8 cellular contexts compared by ENCODE assay signal in the genomic region with DNA sequence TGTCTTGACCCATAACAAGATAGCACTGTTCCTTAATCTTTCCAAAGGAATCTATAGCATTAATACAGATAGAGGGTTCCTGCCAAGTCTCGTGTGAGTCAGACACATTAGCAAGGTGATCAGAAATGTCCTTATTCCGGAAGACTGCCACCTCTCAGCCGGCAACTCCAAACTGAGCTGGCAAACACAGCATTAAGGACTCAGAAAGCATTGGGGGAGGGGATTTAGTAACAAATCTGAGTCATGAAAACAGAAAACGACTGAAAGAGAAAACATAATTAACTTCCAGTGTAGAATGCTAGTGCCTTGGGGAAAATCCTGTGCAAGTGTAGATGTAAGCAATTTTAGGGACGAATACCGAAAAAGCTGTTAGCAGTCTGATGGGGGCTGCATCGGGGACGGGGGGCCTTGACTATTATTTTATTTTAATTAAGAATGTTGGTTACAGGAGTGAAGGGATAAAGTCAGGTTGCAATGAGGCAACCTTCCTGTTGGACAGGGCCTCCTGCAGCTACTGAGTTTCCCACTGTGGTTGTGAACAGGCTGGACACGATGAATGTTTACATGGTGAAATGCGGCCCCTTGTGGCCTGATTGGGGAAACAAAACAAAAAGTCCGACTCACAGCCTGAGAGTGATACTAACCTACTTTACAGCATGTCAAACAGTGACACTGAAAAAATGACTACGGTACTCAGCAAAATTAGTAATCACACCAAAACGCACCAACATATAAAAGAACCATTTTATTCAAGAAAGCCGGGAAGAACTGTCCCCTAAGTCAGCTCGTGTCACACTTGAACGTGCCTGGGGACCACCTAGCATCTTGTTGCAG. TPM values are rescaled to one million over a fixed set of nuclear protein-coding genes. Genes with fewer than 3 reads are reported as not detected.
DNase-seq lines count a peak whose midpoint lies in the region; ATAC-seq and TF ChIP-seq lines count a peak whose summit lies in the region.

No MANE protein-coding gene starts in this region.

- ATAC-seq in left lobe of liver, result peak; percentile 99
- ATAC-seq in stimulated activated memory B cell treated with anti-CD40 and anti-IgM and Interleukin-4, amounts not matched to agents 10 μg/mL and 1 μg/mL and 100 μg/mL, for 72 hours, result peak; percentile 70

- H3K9me3 Mint-ChIP-seq in activated CD4-positive, alpha-beta T cell treated with anti-CD3 and anti-CD28 coated beads, Interleukin-2, amount 10 ng/mL, durations not matched to agents 24 days and 14 days, result no peaks in the 10 kb centered on the region
- H3K9me3 Mint-ChIP-seq in HFFc6, result no peaks in the 10 kb centered on the region
- H3K9me3 Mint-ChIP-seq in stimulated activated memory B cell treated with anti-CD40 and anti-IgM and Interleukin-4, amounts not matched to agents 10 μg/mL and 1 μg/mL and 100 μg/mL, for 72 hours, result no peaks in the 10 kb centered on the region

- H3K4me3 ChIP-seq in choroid plexus epithelial cell (ENCODE audit: low read depth, low read length), result no peak overlapping the region

- H3K27me3 Mint-ChIP-seq in activated CD4-positive, alpha-beta T cell treated with anti-CD3 and anti-CD28 coated beads, Interleukin-2, amount 10 ng/mL, durations not matched to agents 24 days and 14 days, result peaks cover 6% of the 10 kb centered on the region
- peaks cover 2% of the 10 kb centered on the region for H3K27me3 Mint-ChIP-seq in HFFc6 (ENCODE audit: insufficient read depth)
- H3K27me3 Mint-ChIP-seq in stimulated activated memory B cell treated with anti-CD40 and anti-IgM and Interleukin-4, amounts not matched to agents 10 μg/mL and 1 μg/mL and 100 μg/mL, for 72 hours, result peaks cover 27% of the 10 kb centered on the region

- peak; percentile 78 for DNase-seq in activated CD4-positive, alpha-beta T cell treated with anti-CD3 and anti-CD28 coated beads, Interleukin-2, amount 10 ng/mL, durations not matched to agents 24 days and 14 days
- DNase-seq in activated CD4-positive, alpha-beta T cell treated with anti-CD3 and anti-CD28 coated beads for 4 hours, result no peak
- DNase-seq in HFFc6, result peak; percentile 80
- DNase-seq in NCI-H1436 treated with DMSO at 0.1 percent for 48 hours (lab: John Stamatoyannopoulos, UW), result peak; percentile 2
- DNase-seq in SKM-1 (lab: John Stamatoyannopoulos, UW; ENCODE audit: unreplicated experiment), result peak; percentile 47
- DNase-seq in choroid plexus epithelial cell (ENCODE audit: low read depth), result peak; percentile 94
- peak; percentile 68 for DNase-seq in left lobe of liver (ENCODE audit: low spot score)

- intact Hi-C loops in activated CD4-positive, alpha-beta T cell treated with anti-CD3 and anti-CD28 coated beads, Interleukin-2, amount 10 ng/mL, durations not matched to agents 24 days and 14 days (cut with micrococcal nuclease), result loop anchor here (5.0 kb wide), 1 partner anchor 161 kb away; no protein-coding TSS in a partner anchor

- no peak overlapping the region for H3K4me3 Mint-ChIP-seq in activated CD4-positive, alpha-beta T cell treated with anti-CD3 and anti-CD28 coated beads, Interleukin-2, amount 10 ng/mL, durations not matched to agents 24 days and 14 days
- H3K4me3 Mint-ChIP-seq in HFFc6, result peak overlapping the region; percentile 45
- no peak overlapping the region for H3K4me3 Mint-ChIP-seq in stimulated activated memory B cell treated with anti-CD40 and anti-IgM and Interleukin-4, amounts not matched to agents 10 μg/mL and 1 μg/mL and 100 μg/mL, for 72 hours

- no peaks in the 10 kb centered on the region for H3K36me3 Mint-ChIP-seq in activated CD4-positive, alpha-beta T cell treated with anti-CD3 and anti-CD28 coated beads, Interleukin-2, amount 10 ng/mL, durations not matched to agents 24 days and 14 days (ENCODE audit: low read depth)
- no peaks in the 10 kb centered on the region for H3K36me3 Mint-ChIP-seq in HFFc6 (ENCODE audit: low read depth)
- H3K36me3 Mint-ChIP-seq in stimulated activated memory B cell treated with anti-CD40 and anti-IgM and Interleukin-4, amounts not matched to agents 10 μg/mL and 1 μg/mL and 100 μg/mL, for 72 hours, result no peaks in the 10 kb centered on the region

- H3K27ac Mint-ChIP-seq in activated CD4-positive, alpha-beta T cell treated with anti-CD3 and anti-CD28 coated beads, Interleukin-2, amount 10 ng/mL, durations not matched to agents 24 days and 14 days, result no peak overlapping the region
- H3K27ac Mint-ChIP-seq in HFFc6, result peak overlapping the region; percentile 39; the same call in 1 of the 2 replicates
- H3K27ac Mint-ChIP-seq in stimulated activated memory B cell treated with anti-CD40 and anti-IgM and Interleukin-4, amounts not matched to agents 10 μg/mL and 1 μg/mL and 100 μg/mL, for 72 hours, result no peak overlapping the region

- H3K4me1 Mint-ChIP-seq in activated CD4-positive, alpha-beta T cell treated with anti-CD3 and anti-CD28 coated beads, Interleukin-2, amount 10 ng/mL, durations not matched to agents 24 days and 14 days, result peaks cover 2% of the 10 kb centered on the region
- peaks cover 32% of the 10 kb centered on the region for H3K4me1 Mint-ChIP-seq in HFFc6 (ENCODE audit: low read depth)
- no peaks in the 10 kb centered on the region for H3K4me1 Mint-ChIP-seq in stimulated activated memory B cell treated with anti-CD40 and anti-IgM and Interleukin-4, amounts not matched to agents 10 μg/mL and 1 μg/mL and 100 μg/mL, for 72 hours

- TF ChIP-seq CTCF in HFFc6 (IDR thresholded peaks at IDR 0.05) (peak; percentile 88), choroid plexus epithelial cell (conservative IDR thresholded peaks at IDR 0.05; ENCODE audit: low read depth, low read length) (peak; percentile 89)

RNA-seq across cellular contexts. Expression of a gene that starts 20.7 kb away (rescaled TPM):
- total RNA-seq in activated CD4-positive, alpha-beta T cell treated with anti-CD3 and anti-CD28 coated beads, Interleukin-2, amount 10 ng/mL, durations not matched to agents 24 days and 14 days, result 27.8 and 31.3 TPM in 2 replicates
- total RNA-seq in HFFc6 (2021; fragmentation: NEBNext Ultra II Directional; extraction: Animal tissue kit (Norgen Biotek cat#: 25700)), result 10 to 100 TPM in 5 of 6 experiments, 1 to 10 TPM in 1; 8.6 to 17.4 (median 14.9) TPM
- total RNA-seq in left lobe of liver, result 2.4 TPM

RNA-seq across cellular contexts. Expression of a gene that starts 40.5 kb away (rescaled TPM):
- total RNA-seq in activated CD4-positive, alpha-beta T cell treated with anti-CD3 and anti-CD28 coated beads, Interleukin-2, amount 10 ng/mL, durations not matched to agents 24 days and 14 days, result not detected in 2 replicates
- total RNA-seq in HFFc6 (2021; fragmentation: NEBNext Ultra II Directional; extraction: Animal tissue kit (Norgen Biotek cat#: 25700)), result not detected
- 3.4 TPM for total RNA-seq in left lobe of liver

Comparison
In these comparisons a context has a peak if more than half of its experiments do, and no peak if none do; other contexts are left out.
1. DNase-seq: peak in activated CD4-positive, alpha-beta T cell treated with anti-CD3 and anti-CD28 coated beads, Interleukin-2, amount 10 ng/mL, durations not matched to agents 24 days and 14 days (single experiment), HFFc6 (single experiment), NCI-H1436 treated with DMSO at 0.1 percent for 48 hours (single experiment), SKM-1 (single experiment), choroid plexus epithelial cell (single experiment) and left lobe of liver (single experiment); none in activated CD4-positive, alpha-beta T cell treated with anti-CD3 and anti-CD28 coated beads for 4 hours (0 of 2).